27 cellular contexts compared by ENCODE assay signal in genomic region chr5:178469975-178470692, GRCh38.
DNase-seq lines count a peak whose midpoint lies in the region; ATAC-seq and TF ChIP-seq lines count a peak whose summit lies in the region.
"Had no signal": no experiment of that assay in that cellular context is flagged by ENCODE, and none has a peak within 500 bp of the region (broad histone marks: within the 10 kb centered on the region; RNA-seq: fewer than 3 reads in every experiment).

No MANE protein-coding gene starts in this region.

- intact Hi-C loops in Right ventricle myocardium inferior (cut with DNase I): loop anchor here (10.0 kb wide), 1 partner anchor 135 kb away; no protein-coding TSS in a partner anchor

- H3K9me3 Mint-ChIP-seq in WTC11 (no peaks in the 10 kb centered on the region), nephron (peaks cover 6% of the 10 kb centered on the region)
- H3K9me3 Mint-ChIP-seq: activated CD4-positive, alpha-beta T cell treated with anti-CD3 and anti-CD28 coated beads, Interleukin-2, amount 10 ng/mL, durations not matched to agents 7 days and 5 days; activated naive CD4-positive, alpha-beta T cell treated with anti-CD3 and anti-CD28 coated beads, Interleukin-2, amount 50 U/mL, for 24 hours; activated T-helper 1 cell treated with anti-CD3 and anti-CD28 coated beads, Interleukin-12 subunit alpha, Interleukin-12 subunit beta, Interleukin-2, Interleukin-4 antibody, amounts not matched to agents 30 ng/mL and 10 ng/mL and 1 ng/mL, durations not matched to agents 14 hours and 24 hours and 36 hours; stimulated activated naive B cell treated with anti-CD40 and anti-IgM and Interleukin-4, amounts not matched to agents 10 μg/mL and 1 μg/mL and 100 μg/mL, for 72 hours had no signal

- no peak overlapping the region for H3K4me3 Mint-ChIP-seq in WTC11
- peak overlapping the region in 1 of 3 experiments; percentile 12 for H3K4me3 Mint-ChIP-seq in nephron
- H3K4me3 Mint-ChIP-seq: activated CD4-positive, alpha-beta T cell treated with anti-CD3 and anti-CD28 coated beads, Interleukin-2, amount 10 ng/mL, durations not matched to agents 7 days and 5 days; activated naive CD4-positive, alpha-beta T cell treated with anti-CD3 and anti-CD28 coated beads, Interleukin-2, amount 50 U/mL, for 24 hours; activated T-helper 1 cell treated with anti-CD3 and anti-CD28 coated beads, Interleukin-12 subunit alpha, Interleukin-12 subunit beta, Interleukin-2, Interleukin-4 antibody, amounts not matched to agents 30 ng/mL and 10 ng/mL and 1 ng/mL, durations not matched to agents 14 hours and 24 hours and 36 hours; stimulated activated naive B cell treated with anti-CD40 and anti-IgM and Interleukin-4, amounts not matched to agents 10 μg/mL and 1 μg/mL and 100 μg/mL, for 72 hours had no signal

- H3K27me3 ChIP-seq in BLaER1: no peaks in the 10 kb centered on the region
- no peaks in the 10 kb centered on the region for H3K27me3 ChIP-seq in H7 (ENCODE audit: control insufficient read depth, insufficient read depth, low read length)
- H3K27me3 ChIP-seq: colonic mucosa, heart left ventricle, MG63, neutrophil, upper lobe of right lung had no signal

- H3K4me1 Mint-ChIP-seq in WTC11: peaks cover 15% of the 10 kb centered on the region
- H3K4me1 Mint-ChIP-seq in nephron: peaks cover 55% of the 10 kb centered on the region
- H3K4me1 Mint-ChIP-seq: activated naive CD4-positive, alpha-beta T cell treated with anti-CD3 and anti-CD28 coated beads, Interleukin-2, amount 50 U/mL, for 24 hours had no signal

- no peak overlapping the region for H3K4me3 ChIP-seq in BLaER1
- no peak overlapping the region for H3K4me3 ChIP-seq in H7 (ENCODE audit: insufficient read depth, low read depth, low read length)
- H3K4me3 ChIP-seq: colonic mucosa, heart left ventricle, MG63, upper lobe of right lung had no signal

- CTCF ChIA-PET in WTC11 (lab: Charles Lee): interaction anchor here (1.0 to 5.2 kb wide), 3 partner anchors 9 to 120 kb away, joined by 4 to 61 read pairs (median 16); partner anchors contain the start of gene COL23A1

- H3K27ac Mint-ChIP-seq in WTC11: 0 out of 2 replicates have a peak overlapping the region, but pooled peaks have one; percentile 3
- peak overlapping the region; percentile 14 to 86 (median 59) for H3K27ac Mint-ChIP-seq in nephron
- H3K27ac Mint-ChIP-seq: activated CD4-positive, alpha-beta T cell treated with anti-CD3 and anti-CD28 coated beads, Interleukin-2, amount 10 ng/mL, durations not matched to agents 7 days and 5 days; activated naive CD4-positive, alpha-beta T cell treated with anti-CD3 and anti-CD28 coated beads, Interleukin-2, amount 50 U/mL, for 24 hours; activated T-helper 1 cell treated with anti-CD3 and anti-CD28 coated beads, Interleukin-12 subunit alpha, Interleukin-12 subunit beta, Interleukin-2, Interleukin-4 antibody, amounts not matched to agents 30 ng/mL and 10 ng/mL and 1 ng/mL, durations not matched to agents 14 hours and 24 hours and 36 hours; progenitor cell of endocrine pancreas; stimulated activated naive B cell treated with anti-CD40 and anti-IgM and Interleukin-4, amounts not matched to agents 10 μg/mL and 1 μg/mL and 100 μg/mL, for 72 hours had no signal

- H3K9ac ChIP-seq in BLaER1: no peak overlapping the region

- H3K27ac ChIP-seq in BLaER1: peak overlapping the region; percentile 18; the same call in 1 of the 2 replicates
- H3K27ac ChIP-seq: C4-2B, colonic mucosa, heart left ventricle, neutrophil, RWPE1, upper lobe of right lung had no signal

- DNase-seq in H7 (peak; percentile 45), WTC11 (ENCODE audit: low spot score) (no peak), Right ventricle myocardium inferior (ENCODE audit: missing footprints) (no peak)
- DNase-seq: activated CD4-positive, alpha-beta T cell treated with anti-CD3 and anti-CD28 coated beads, Interleukin-2, amount 10 ng/mL, durations not matched to agents 7 days and 5 days; colonic mucosa; effector memory CD4-positive, alpha-beta T cell; erythroblast; heart left ventricle; KBM-7; kidney glomerular epithelial cell; MG63; NCI-H2029; NCI-H69; stimulated activated CD4-positive, alpha-beta T cell treated with anti-CD3 and anti-CD28 coated beads, Interleukin-4, amount 100 ng/mL, for 4 hours; stimulated activated naive B cell treated with anti-CD40 and anti-IgM and Interleukin-4, amounts not matched to agents 10 μg/mL and 1 μg/mL and 100 μg/mL, for 72 hours; upper lobe of right lung had no signal

- H3K9me3 ChIP-seq in BLaER1: no peaks in the 10 kb centered on the region
- H3K9me3 ChIP-seq: colonic mucosa, neutrophil, upper lobe of right lung had no signal

- peak overlapping the region; percentile 78 for H3K4me2 ChIP-seq in BLaER1

- no peaks in the 10 kb centered on the region for H3K36me3 Mint-ChIP-seq in WTC11
- H3K36me3 Mint-ChIP-seq in nephron (ENCODE audit: low read depth): no peaks in the 10 kb centered on the region
- H3K36me3 Mint-ChIP-seq: activated naive CD4-positive, alpha-beta T cell treated with anti-CD3 and anti-CD28 coated beads, Interleukin-2, amount 50 U/mL, for 24 hours; stimulated activated naive B cell treated with anti-CD40 and anti-IgM and Interleukin-4, amounts not matched to agents 10 μg/mL and 1 μg/mL and 100 μg/mL, for 72 hours had no signal

- peaks cover 85% of the 10 kb centered on the region for H3K4me1 ChIP-seq in BLaER1
- H3K4me1 ChIP-seq: colonic mucosa had no signal

- POLR2A ChIA-PET in WTC11 (lab: Charles Lee): no interaction called here

- H3K36me3 ChIP-seq in BLaER1 (no peaks in the 10 kb centered on the region), H7 (replicated peaks; ENCODE audit: control insufficient read depth, insufficient read depth, low read length) (no peaks in the 10 kb centered on the region)
- H3K36me3 ChIP-seq: colonic mucosa, heart left ventricle, neutrophil, upper lobe of right lung had no signal

- ATAC-seq in WTC11: no peak
- ATAC-seq in GM18868 (IDR thresholded peaks at IDR 0.05; ENCODE audit: unreplicated experiment): no peak
- no peak for ATAC-seq in GM18520 (IDR thresholded peaks at IDR 0.05; ENCODE audit: unreplicated experiment)
- ATAC-seq in HG03520 (IDR thresholded peaks at IDR 0.05; ENCODE audit: unreplicated experiment): no peak
- ATAC-seq in Right ventricle myocardium inferior: no peak
- ATAC-seq: heart left ventricle; stimulated activated naive B cell treated with anti-CD40 and anti-IgM and Interleukin-4, amounts not matched to agents 10 μg/mL and 1 μg/mL and 100 μg/mL, for 72 hours; upper lobe of right lung had no signal

- H3K27me3 Mint-ChIP-seq in WTC11 (ENCODE audit: low read depth): no peaks in the 10 kb centered on the region
- H3K27me3 Mint-ChIP-seq in nephron (ENCODE audit: low read depth): peaks cover 11% of the 10 kb centered on the region
- H3K27me3 Mint-ChIP-seq: activated CD4-positive, alpha-beta T cell treated with anti-CD3 and anti-CD28 coated beads, Interleukin-2, amount 10 ng/mL, durations not matched to agents 7 days and 5 days had no signal

- H4K20me1 ChIP-seq in BLaER1: no peaks in the 10 kb centered on the region

- TF ChIP-seq CTCF in WTC11 (IDR thresholded peaks at IDR 0.05): no peak
- TF ChIP-seq CTCF in nephron (IDR thresholded peaks at IDR 0.05; ENCODE audit: unreplicated experiment in 3 of 3): no peak

TF ChIP-seq in WTC11, 78 proteins besides CTCF, POLR2A, EP300 and RAD21 (continues in another document):
- no peak for TF ChIP-seq CREB1 (CRISPR knock-in tag; IDR thresholded peaks at IDR 0.05)
- TF ChIP-seq, protein P1, sequence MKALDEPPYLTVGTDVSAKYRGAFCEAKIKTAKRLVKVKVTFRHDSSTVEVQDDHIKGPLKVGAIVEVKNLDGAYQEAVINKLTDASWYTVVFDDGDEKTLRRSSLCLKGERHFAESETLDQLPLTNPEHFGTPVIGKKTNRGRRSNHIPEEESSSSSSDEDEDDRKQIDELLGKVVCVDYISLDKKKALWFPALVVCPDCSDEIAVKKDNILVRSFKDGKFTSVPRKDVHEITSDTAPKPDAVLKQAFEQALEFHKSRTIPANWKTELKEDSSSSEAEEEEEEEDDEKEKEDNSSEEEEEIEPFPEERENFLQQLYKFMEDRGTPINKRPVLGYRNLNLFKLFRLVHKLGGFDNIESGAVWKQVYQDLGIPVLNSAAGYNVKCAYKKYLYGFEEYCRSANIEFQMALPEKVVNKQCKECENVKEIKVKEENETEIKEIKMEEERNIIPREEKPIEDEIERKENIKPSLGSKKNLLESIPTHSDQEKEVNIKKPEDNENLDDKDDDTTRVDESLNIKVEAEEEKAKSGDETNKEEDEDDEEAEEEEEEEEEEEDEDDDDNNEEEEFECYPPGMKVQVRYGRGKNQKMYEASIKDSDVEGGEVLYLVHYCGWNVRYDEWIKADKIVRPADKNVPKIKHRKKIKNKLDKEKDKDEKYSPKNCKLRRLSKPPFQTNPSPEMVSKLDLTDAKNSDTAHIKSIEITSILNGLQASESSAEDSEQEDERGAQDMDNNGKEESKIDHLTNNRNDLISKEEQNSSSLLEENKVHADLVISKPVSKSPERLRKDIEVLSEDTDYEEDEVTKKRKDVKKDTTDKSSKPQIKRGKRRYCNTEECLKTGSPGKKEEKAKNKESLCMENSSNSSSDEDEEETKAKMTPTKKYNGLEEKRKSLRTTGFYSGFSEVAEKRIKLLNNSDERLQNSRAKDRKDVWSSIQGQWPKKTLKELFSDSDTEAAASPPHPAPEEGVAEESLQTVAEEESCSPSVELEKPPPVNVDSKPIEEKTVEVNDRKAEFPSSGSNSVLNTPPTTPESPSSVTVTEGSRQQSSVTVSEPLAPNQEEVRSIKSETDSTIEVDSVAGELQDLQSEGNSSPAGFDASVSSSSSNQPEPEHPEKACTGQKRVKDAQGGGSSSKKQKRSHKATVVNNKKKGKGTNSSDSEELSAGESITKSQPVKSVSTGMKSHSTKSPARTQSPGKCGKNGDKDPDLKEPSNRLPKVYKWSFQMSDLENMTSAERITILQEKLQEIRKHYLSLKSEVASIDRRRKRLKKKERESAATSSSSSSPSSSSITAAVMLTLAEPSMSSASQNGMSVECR (CRISPR knock-in tag; IDR thresholded peaks at IDR 0.05; ENCODE audit: borderline replicate concordance): no peak
- no peak for TF ChIP-seq ZNF416 (CRISPR knock-in tag; IDR thresholded peaks at IDR 0.05)
